ENCODE assay signal across 11 cellular contexts in genomic region chr2:148042219-148042618, GRCh38. TPM values are rescaled to one million over a fixed set of nuclear protein-coding genes. Genes with fewer than 3 reads are reported as not detected.
DNase-seq lines count a peak whose midpoint lies in the region; ATAC-seq, FAIRE-seq and TF ChIP-seq lines count a peak whose summit lies in the region.
"Had no signal": no experiment of that assay in that cellular context is flagged by ENCODE, and none has a peak within 500 bp of the region (broad histone marks: within the 10 kb centered on the region; RNA-seq: fewer than 3 reads in every experiment).

No MANE protein-coding gene starts in this region.

- H3K36me3 Mint-ChIP-seq in Calu3 (ENCODE audit: insufficient read depth, unreplicated experiment), result no peaks in the 10 kb centered on the region
- no peaks in the 10 kb centered on the region for H3K36me3 Mint-ChIP-seq in activated naive CD4-positive, alpha-beta T cell treated with anti-CD3 and anti-CD28 coated beads, Interleukin-2, amount 50 U/mL, for 72 hours

- ATAC-seq in GM21526 (IDR thresholded peaks at IDR 0.05; ENCODE audit: low FRiP score, unreplicated experiment) (peak; percentile 88), HG03097 (IDR thresholded peaks at IDR 0.05; ENCODE audit: low FRiP score, unreplicated experiment) (peak; percentile 50), right lobe of liver (no peak)
- ATAC-seq in activated naive CD4-positive, alpha-beta T cell treated with anti-CD3 and anti-CD28 coated beads, Interleukin-2, amount 50 U/mL, for 72 hours, result no peak
- ATAC-seq: sciatic nerve had no signal

- WGBS in right lobe of liver (ENCODE audit: insufficient coverage, low coverage, low lambda C conversion rate, missing lambda C conversion rate), result 90% methylated on average over 2 of the region's 2 CpGs

- intact Hi-C loops in Calu3 (cut with micrococcal nuclease; ENCODE audit: unreplicated experiment), result no loop called here
- intact Hi-C loops in right lobe of liver (cut with DNase I), result no loop called here

- CTCF ChIA-PET in Calu3 (lab: Charles Lee), result interaction anchor here (0.6 kb wide), 1 partner anchor 14 kb away, joined by 3 read pairs; no protein-coding TSS in a partner anchor

- no peaks in the 10 kb centered on the region for H3K27me3 Mint-ChIP-seq in Calu3 (ENCODE audit: unreplicated experiment)

- H3K4me1 Mint-ChIP-seq in Calu3 (ENCODE audit: low read depth, unreplicated experiment), result no peaks in the 10 kb centered on the region

- no peak for TF ChIP-seq POLR2A in right lobe of liver (IDR thresholded peaks at IDR 0.05)

- H3K4me3 ChIP-seq in right lobe of liver, result no peak overlapping the region

- peak; percentile 60 for FAIRE-seq in GM18507 (lab: Jason Lieb, UNC)

- no TSS peak for BruUV-seq in Calu3 (replicated peaks; lab: Mats Ljungman, UMichigan)

- no peaks in the 10 kb centered on the region for H3K9me3 ChIP-seq in right lobe of liver

- DNase-seq in GM18507 (ENCODE audit: extremely low spot score, insufficient read length, low read depth) (no peak), SIG-M5 treated with dmso at 0.1 percent for 504 hours (lab: John Stamatoyannopoulos, UW; ENCODE audit: unreplicated experiment) (peak; percentile 63), Calu3 (no peak), right lobe of liver (no peak)
- no peak for DNase-seq in stimulated activated naive CD4-positive, alpha-beta T cell (lab: John Stamatoyannopoulos, UW)
- DNase-seq in activated naive CD4-positive, alpha-beta T cell treated with anti-CD3 and anti-CD28 coated beads, Interleukin-2, amount 50 U/mL, for 72 hours (ENCODE audit: low spot score in 2 of 2), result no peak
- DNase-seq: activated effector memory CD4-positive, alpha-beta T cell treated with anti-CD3 and anti-CD28 coated beads, Interleukin-2, amount 50 U/mL, for 16 hours had no signal

- no peak overlapping the region for H3K27ac Mint-ChIP-seq in Calu3 (ENCODE audit: unreplicated experiment)
- no peak overlapping the region for H3K27ac Mint-ChIP-seq in activated naive CD4-positive, alpha-beta T cell treated with anti-CD3 and anti-CD28 coated beads, Interleukin-2, amount 50 U/mL, for 72 hours

- H3K4me3 Mint-ChIP-seq in Calu3 (ENCODE audit: low read depth, unreplicated experiment), result no peak overlapping the region
- H3K4me3 Mint-ChIP-seq: CD14-positive monocyte had no signal

- TF ChIP-seq CTCF in Calu3 (IDR thresholded peaks at IDR 0.05; ENCODE audit: unreplicated experiment), result no peak
- TF ChIP-seq CTCF in right lobe of liver (IDR thresholded peaks at IDR 0.05), result no peak

- H3K9me3 Mint-ChIP-seq in Calu3 (ENCODE audit: low read depth, unreplicated experiment), result no peaks in the 10 kb centered on the region
- H3K9me3 Mint-ChIP-seq in activated naive CD4-positive, alpha-beta T cell treated with anti-CD3 and anti-CD28 coated beads, Interleukin-2, amount 50 U/mL, for 72 hours, result no peaks in the 10 kb centered on the region
- H3K9me3 Mint-ChIP-seq: CD14-positive monocyte had no signal

- H3K36me3 ChIP-seq in right lobe of liver, result no peaks in the 10 kb centered on the region

- no peaks in the 10 kb centered on the region for H3K4me1 ChIP-seq in right lobe of liver

- no peaks in the 10 kb centered on the region for H3K27me3 ChIP-seq in right lobe of liver

- H3K27ac ChIP-seq in right lobe of liver, result no peak overlapping the region

RNA-seq across cellular contexts. Expression of gene MBD5, which starts 21.3 kb away (rescaled TPM):
- total RNA-seq in Calu3 (2022) (32.8 and 36.4 TPM in 2 replicates), right lobe of liver (10 to 100 TPM in 3 of 6 experiments, 1 to 10 TPM in 3; 7.9 to 15.6 (median 11.9) TPM)
- 10 to 100 TPM; 37.7 to 47.9 TPM for total RNA-seq in activated naive CD4-positive, alpha-beta T cell treated with anti-CD3 and anti-CD28 coated beads, Interleukin-2, amount 50 U/mL, for 72 hours

RNA-seq across cellular contexts. Expression of gene ORC4, which starts 21.7 kb away (rescaled TPM):
- 59.2 and 66.2 TPM in 2 replicates for total RNA-seq in Calu3 (2022)
- total RNA-seq in activated naive CD4-positive, alpha-beta T cell treated with anti-CD3 and anti-CD28 coated beads, Interleukin-2, amount 50 U/mL, for 72 hours, result 10 to 100 TPM; 32.5 to 35.9 TPM
- total RNA-seq in right lobe of liver, result 10 to 100 TPM; 18.6 to 61.4 (median 22.9) TPM

Comparison
In these comparisons a context has a peak if more than half of its experiments do, and no peak if none do; other contexts are left out.
1. ATAC-seq: peak in GM21526 (single experiment) and HG03097 (single experiment); none in activated naive CD4-positive, alpha-beta T cell treated with anti-CD3 and anti-CD28 coated beads, Interleukin-2, amount 50 U/mL, for 72 hours (0 of 2) and right lobe of liver (0 of 4).